ENCODE assay signal across 28 cellular contexts in genomic region chr20:64250027-64250426, GRCh38.
"Had no signal": no experiment of that assay in that cellular context is flagged by ENCODE, and none has a peak within 500 bp of the region (broad histone marks: within the 10 kb centered on the region; RNA-seq: fewer than 3 reads in every experiment).

No MANE protein-coding gene starts in this region.

- H3K4me3 ChIP-seq: coronary artery, dorsolateral prefrontal cortex, esophagus squamous epithelium, gastrocnemius medialis, heart left ventricle, hepatocyte, left lung, lower lobe of right lung, mucosa of descending colon had no signal

- H3K27ac ChIP-seq: coronary artery, dorsolateral prefrontal cortex, epithelial cell of prostate, esophagus squamous epithelium, gastrocnemius medialis, heart left ventricle, hepatocyte, left lung, lower lobe of right lung had no signal

- H3K27me3 ChIP-seq: gastrocnemius medialis had no signal

- H3K36me3 ChIP-seq: esophagus squamous epithelium, gastrocnemius medialis, heart left ventricle, left lung, lower lobe of right lung had no signal

- DNase-seq: dermis blood vessel endothelial cell; dorsolateral prefrontal cortex; effector CD4-positive, alpha-beta T cell; effector memory CD4-positive, alpha-beta T cell; erythroblast; esophagus squamous epithelium; foreskin fibroblast; foreskin melanocyte; gastrocnemius medialis; heart left ventricle; hypothalamus; immature natural killer cell; islet precursor cell; kidney; kidney glomerular epithelial cell; left lung; left ventricle myocardium superior; lower lobe of right lung; mesenchymal stem cell; mucosa of descending colon; naive B cell; naive thymus-derived CD8-positive, alpha-beta T cell had no signal

- ATAC-seq: esophagus mucosa; gastrocnemius medialis; heart left ventricle; left lung; left ventricle myocardium superior; lower lobe of right lung; mucosa of descending colon; naive thymus-derived CD8-positive, alpha-beta T cell had no signal

- H3K4me1 ChIP-seq: gastrocnemius medialis had no signal

- H3K79me2 ChIP-seq: hepatocyte had no signal

- H2AFZ ChIP-seq: hepatocyte had no signal

- H3K9me3 ChIP-seq: esophagus squamous epithelium, gastrocnemius medialis, heart left ventricle, left lung, lower lobe of right lung, mucosa of descending colon had no signal

- FAIRE-seq: colon, endothelial cell of umbilical vein, kidney had no signal

- H3K4me2 ChIP-seq: hepatocyte had no signal
